In genomic region chr2:192194866-192195547, GRCh38 we compare ENCODE assay signal across 8 cellular contexts. TPM values are rescaled to one million over a fixed set of nuclear protein-coding genes. Genes with fewer than 3 reads are reported as not detected.
DNase-seq lines count a peak whose midpoint lies in the region; ATAC-seq lines count a peak whose summit lies in the region.
"Had no signal": no experiment of that assay in that cellular context is flagged by ENCODE, and none has a peak within 500 bp of the region (broad histone marks: within the 10 kb centered on the region; RNA-seq: fewer than 3 reads in every experiment).

TMEFF2 (minus strand) TSS chr2:192194933; CDS start chr2:192194524, 409 bp downstream.

- H3K4me1 Mint-ChIP-seq in activated T-helper 17 cell treated with anti-CD3 and anti-CD28 coated beads, Interleukin-2, amount 50 U/mL, for 72 hours: peaks cover 16% of the 10 kb centered on the region

- no peaks in the 10 kb centered on the region for H3K36me3 Mint-ChIP-seq in activated T-helper 17 cell treated with anti-CD3 and anti-CD28 coated beads, Interleukin-2, amount 50 U/mL, for 72 hours (ENCODE audit: low read depth)

- H3K9me3 Mint-ChIP-seq in activated T-helper 17 cell treated with anti-CD3 and anti-CD28 coated beads, Interleukin-2, amount 50 U/mL, for 72 hours: no peaks in the 10 kb centered on the region

- peak within 1 kb of the TSS; percentile 72 for H3K4me3 Mint-ChIP-seq in activated T-helper 17 cell treated with anti-CD3 and anti-CD28 coated beads, Interleukin-2, amount 50 U/mL, for 72 hours

- peaks cover 59% of the 10 kb centered on the region for H3K27me3 Mint-ChIP-seq in activated T-helper 17 cell treated with anti-CD3 and anti-CD28 coated beads, Interleukin-2, amount 50 U/mL, for 72 hours

- peak; percentile 64 for ATAC-seq in GM18907 (IDR thresholded peaks at IDR 0.05; ENCODE audit: unreplicated experiment)
- peak; percentile 63 for ATAC-seq in HG03135 (IDR thresholded peaks at IDR 0.05; ENCODE audit: unreplicated experiment)
- peak; percentile 88 for ATAC-seq in activated T-helper 17 cell treated with anti-CD3 and anti-CD28 coated beads, Interleukin-2, amount 50 U/mL, for 72 hours (replicated peaks)

- peak within 1 kb of the TSS; percentile 95 for H3K27ac ChIP-seq in substantia nigra (ENCODE audit: low read depth, low read length, poor library complexity, severe bottlenecking)

- no peak within 1 kb of the TSS for H3K27ac Mint-ChIP-seq in activated T-helper 17 cell treated with anti-CD3 and anti-CD28 coated beads, Interleukin-2, amount 50 U/mL, for 72 hours

- DNase-seq in NCI-H524 (lab: John Stamatoyannopoulos, UW) (peak; percentile 92 to 93), fibroblast of peridontal ligament (ENCODE audit: extremely low read depth) (peak; percentile 61), myocyte (ENCODE audit: low read depth) (peak; percentile 95), substantia nigra (lab: John Stamatoyannopoulos, UW) (peak; percentile 85 to 99 (median 95))

RNA-seq across cellular contexts. Expression of gene TMEFF2, which starts in this region (rescaled TPM):
- not detected for total RNA-seq in activated T-helper 17 cell treated with anti-CD3 and anti-CD28 coated beads, Interleukin-2, amount 50 U/mL, for 72 hours
- total RNA-seq in myocyte: 4.8 and 6.5 TPM in 2 replicates
- 4.4 TPM for polyA plus RNA-seq in myocyte (2012)
- total RNA-seq: mononuclear cell had no signal

Comparison
In these comparisons a context has a peak if more than half of its experiments do, and no peak if none do; other contexts are left out.
1. Peak in every context shown above with its lines: DNase-seq, ATAC-seq and H3K27ac ChIP-seq.
2. Peak in ATAC-seq in activated T-helper 17 cell treated with anti-CD3 and anti-CD28 coated beads, Interleukin-2, amount 50 U/mL, for 72 hours; RNA of the gene not detected or under 1 TPM.